Comparison of ENCODE assay signal across 8 cellular contexts in the genomic region with DNA sequence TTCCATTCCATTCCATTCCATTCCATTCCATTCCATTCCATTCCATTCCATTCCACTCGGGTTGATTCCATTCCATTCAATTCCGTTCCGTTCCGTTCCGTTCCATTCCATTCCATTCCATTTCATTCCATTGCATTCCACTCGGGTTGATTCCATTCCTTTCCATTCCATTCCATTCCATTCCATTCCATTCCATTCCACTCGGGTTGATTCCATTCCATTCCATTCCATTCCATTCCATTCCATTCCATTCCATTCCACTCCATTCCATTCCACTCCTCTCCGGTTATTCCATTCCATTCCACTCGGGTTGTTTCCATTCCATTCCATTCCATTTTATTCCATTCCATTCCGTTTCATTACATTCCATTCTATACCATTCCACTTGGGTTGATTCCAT.
DNase-seq lines count a peak whose midpoint lies in the region; ATAC-seq lines count a peak whose summit lies in the region.
"Not testable (repeated sequence)": the region's sequence is repeated elsewhere in the genome, so short reads cannot be mapped to it uniquely, and the experiment has no call there.

No MANE protein-coding gene starts in this region.

- not testable (repeated sequence) for H3K27me3 Mint-ChIP-seq in T-helper 17 cell

- not testable (repeated sequence) for DNase-seq in T-helper 17 cell; left ventricle myocardium superior; sciatic nerve (ENCODE audit: low spot score)

- H3K4me3 Mint-ChIP-seq in T-helper 17 cell = not testable (repeated sequence)

- ATAC-seq in GM18511 (IDR thresholded peaks at IDR 0.05; ENCODE audit: unreplicated experiment) (peak; percentile 60), GM19395 (IDR thresholded peaks at IDR 0.05; ENCODE audit: unreplicated experiment) (peak; percentile 67), GM21717 (IDR thresholded peaks at IDR 0.05; ENCODE audit: unreplicated experiment) (peak; percentile 63), HG02938 (IDR thresholded peaks at IDR 0.05; ENCODE audit: unreplicated experiment) (peak; percentile 43), HG03342 (IDR thresholded peaks at IDR 0.05; ENCODE audit: unreplicated experiment) (peak; percentile 52), T-helper 17 cell (peak; percentile 63), left ventricle myocardium superior (peak; percentile 83), sciatic nerve (peak; percentile 86)

- not testable (repeated sequence) for H3K27ac Mint-ChIP-seq in T-helper 17 cell

- intact Hi-C loops in left ventricle myocardium superior (cut with micrococcal nuclease); sciatic nerve (cut with DNase I): not testable (repeated sequence)

- peaks cover 10% of the 10 kb centered on the region for H3K36me3 Mint-ChIP-seq in T-helper 17 cell (ENCODE audit: low read depth)

- not testable (repeated sequence) for H3K9me3 ChIP-seq in T-helper 17 cell (ENCODE audit: control insufficient read depth, low read length, poor library complexity, severe bottlenecking)

- not testable (repeated sequence) for H3K4me1 Mint-ChIP-seq in T-helper 17 cell
